8 cellular contexts compared by ENCODE assay signal in the genomic region with DNA sequence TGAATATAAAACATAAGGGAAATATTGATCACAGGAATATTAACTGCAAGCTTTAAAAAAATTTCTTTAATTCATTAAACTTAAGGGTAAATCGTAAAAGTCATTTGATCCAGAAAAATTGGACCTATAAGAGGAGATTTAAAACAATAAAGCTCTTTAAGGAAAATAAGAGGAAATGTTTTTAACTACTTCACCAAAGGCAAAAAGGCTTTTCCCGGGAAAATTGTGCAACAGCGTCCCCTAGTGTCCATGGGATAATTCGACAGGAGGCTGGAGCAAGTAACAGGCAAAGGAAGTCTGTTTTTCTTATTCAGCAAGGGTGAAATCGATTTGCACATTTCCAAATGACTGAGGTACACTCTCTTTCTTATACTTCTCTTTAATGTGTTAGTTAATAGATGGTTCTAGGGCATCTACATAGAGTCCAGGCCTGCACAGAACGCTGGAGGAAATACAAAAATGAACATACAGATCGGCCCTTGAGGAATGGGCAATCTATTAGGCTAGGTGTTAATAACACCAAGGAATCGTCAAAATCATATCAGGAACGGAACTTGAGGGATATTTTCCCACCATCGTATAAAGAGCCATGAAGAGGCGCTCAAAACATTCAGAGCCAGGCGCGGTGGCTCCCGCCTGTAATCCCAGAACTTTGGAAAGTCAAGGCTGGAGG.
DNase-seq lines count a peak whose midpoint lies in the region; ATAC-seq and TF ChIP-seq lines count a peak whose summit lies in the region.

No MANE protein-coding gene starts in this region.

- H2AFZ ChIP-seq in DND-41 (ENCODE audit: low read depth, low read length), result no peak overlapping the region
- no peak overlapping the region for H2AFZ ChIP-seq in fibroblast of lung (ENCODE audit: low read length)
- H2AFZ ChIP-seq in parathyroid adenoma, result no peak overlapping the region

- TF ChIP-seq CTCF in DND-41 (IDR thresholded peaks at IDR 0.05; ENCODE audit: borderline replicate concordance, extremely low read depth, low read length, poor library complexity, severe bottlenecking) (peak; percentile 92), fibroblast of lung (conservative IDR thresholded peaks at IDR 0.05 in 1 of 2, IDR thresholded peaks at IDR 0.05 in 1 of 2; ENCODE audit: low read depth in 1 of 2, low read length in 2 of 2) (peak; percentile 70 to 86), parathyroid adenoma (IDR thresholded peaks at IDR 0.05) (peak; percentile 39)

- H3K79me2 ChIP-seq in DND-41 (ENCODE audit: insufficient read depth, low read length), result no peaks in the 10 kb centered on the region
- no peaks in the 10 kb centered on the region for H3K79me2 ChIP-seq in fibroblast of lung (ENCODE audit: control insufficient read depth, insufficient read depth, low read length)
- H3K79me2 ChIP-seq in parathyroid adenoma, result no peaks in the 10 kb centered on the region

- ATAC-seq in DND-41 (ENCODE audit: insufficient read depth, low read depth) (no peak), HG03196 (IDR thresholded peaks at IDR 0.05; ENCODE audit: unreplicated experiment) (no peak)

- no peaks in the 10 kb centered on the region for H3K36me3 ChIP-seq in DND-41 (ENCODE audit: insufficient read depth, low read length)
- no peaks in the 10 kb centered on the region for H3K36me3 ChIP-seq in SJCRH30
- H3K36me3 ChIP-seq in fibroblast of lung (ENCODE audit: control insufficient read depth, insufficient read depth, low read length), result no peaks in the 10 kb centered on the region
- no peaks in the 10 kb centered on the region for H3K36me3 ChIP-seq in parathyroid adenoma (ENCODE audit: control insufficient read depth, insufficient read depth, low read length)

- no peaks in the 10 kb centered on the region for H3K27me3 ChIP-seq in DND-41 (ENCODE audit: insufficient read depth, low read length, poor library complexity)
- H3K27me3 ChIP-seq in SJCRH30, result no peaks in the 10 kb centered on the region
- H3K27me3 ChIP-seq in fibroblast of lung (ENCODE audit: control insufficient read depth, insufficient read depth, low read length), result no peaks in the 10 kb centered on the region
- no peaks in the 10 kb centered on the region for H3K27me3 ChIP-seq in parathyroid adenoma (ENCODE audit: control insufficient read depth, insufficient read depth, low read length)

- no peak overlapping the region for H3K4me2 ChIP-seq in DND-41 (ENCODE audit: insufficient read depth, low read length)
- H3K4me2 ChIP-seq in fibroblast of lung (ENCODE audit: extremely low read depth, insufficient read depth, low read length), result no peak overlapping the region
- H3K4me2 ChIP-seq in parathyroid adenoma (ENCODE audit: low read length), result no peak overlapping the region

- DNase-seq in DND-41, result peak; percentile 57
- peak; percentile 69 for DNase-seq in HT-29 (ENCODE audit: low spot score)
- DNase-seq in SJCRH30, result peak; percentile 18 to 78
- DNase-seq in fibroblast of lung (ENCODE audit: low read depth in 2 of 2), result peak; percentile 16 to 54
- no peak for DNase-seq in activated CD4-positive, CD25-positive, alpha-beta regulatory T cell treated with anti-CD3 and anti-CD28 coated beads, Interleukin-2, amount 50 U/mL, for 72 hours
- no peak for DNase-seq in amniotic stem cell (lab: John Stamatoyannopoulos, UW)

- H3K4me3 ChIP-seq in DND-41 (ENCODE audit: low read depth in 1 of 2, low read length in 2 of 2) (no peak overlapping the region), SJCRH30 (no peak overlapping the region), fibroblast of lung (replicated peaks in 1 of 4; ENCODE audit: control extremely low read depth in 1 of 4, insufficient read depth in 1 of 4, low read depth in 3 of 4, low read length in 4 of 4) (no peak overlapping the region), parathyroid adenoma (ENCODE audit: low read depth, low read length) (no peak overlapping the region)

- H3K9ac ChIP-seq in DND-41 (ENCODE audit: low read depth, low read length) (no peak overlapping the region), fibroblast of lung (ENCODE audit: insufficient read depth, low read length) (no peak overlapping the region), parathyroid adenoma (no peak overlapping the region)

- no peaks in the 10 kb centered on the region for H3K9me3 ChIP-seq in DND-41 (ENCODE audit: insufficient read depth, low read length, severe bottlenecking)
- H3K9me3 ChIP-seq in SJCRH30 (replicated peaks), result no peaks in the 10 kb centered on the region
- no peaks in the 10 kb centered on the region for H3K9me3 ChIP-seq in fibroblast of lung (ENCODE audit: control insufficient read depth, insufficient read depth, low read depth, low read length)
- H3K9me3 ChIP-seq in parathyroid adenoma (ENCODE audit: control insufficient read depth, low read length), result no peaks in the 10 kb centered on the region

- H3K4me1 ChIP-seq in DND-41 (ENCODE audit: insufficient read depth, low read length) (no peaks in the 10 kb centered on the region), SJCRH30 (no peaks in the 10 kb centered on the region), fibroblast of lung (ENCODE audit: control insufficient read depth, extremely low read depth, insufficient read depth, low read length) (no peaks in the 10 kb centered on the region), parathyroid adenoma (no peaks in the 10 kb centered on the region)

- H4K20me1 ChIP-seq in DND-41 (ENCODE audit: insufficient read depth, low read length) (no peaks in the 10 kb centered on the region), fibroblast of lung (ENCODE audit: control insufficient read depth, extremely low read depth, insufficient read depth, low read length) (no peaks in the 10 kb centered on the region)

- H3K27ac ChIP-seq in DND-41 (ENCODE audit: low read length) (no peak overlapping the region), SJCRH30 (no peak overlapping the region), fibroblast of lung (ENCODE audit: insufficient read depth, low read length) (no peak overlapping the region), parathyroid adenoma (no peak overlapping the region)

Comparison
In these comparisons a context has a peak if more than half of its experiments do, and no peak if none do; other contexts are left out.
1. DNase-seq: peak in DND-41 (single experiment), HT-29 (single experiment), SJCRH30 (2 of 2) and fibroblast of lung (2 of 2); none in activated CD4-positive, CD25-positive, alpha-beta regulatory T cell treated with anti-CD3 and anti-CD28 coated beads, Interleukin-2, amount 50 U/mL, for 72 hours (single experiment) and amniotic stem cell (single experiment).
2. CTCF ChIP-seq: peak in every context shown above with its lines; median percentile 92 in DND-41; 78 in fibroblast of lung; 39 in parathyroid adenoma.